ENCODE assay signal across 10 cellular contexts in genomic region chr5:9498541-9499497, GRCh38. TPM values are rescaled to one million over a fixed set of nuclear protein-coding genes. Genes with fewer than 3 reads are reported as not detected.
DNase-seq lines count a peak whose midpoint lies in the region; ATAC-seq, FAIRE-seq and TF ChIP-seq lines count a peak whose summit lies in the region.
"Had no signal": no experiment of that assay in that cellular context is flagged by ENCODE, and none has a peak within 500 bp of the region (broad histone marks: within the 10 kb centered on the region; RNA-seq: fewer than 3 reads in every experiment).

No MANE protein-coding gene starts in this region.

- no peak overlapping the region for H3K27ac Mint-ChIP-seq in activated T-cell treated with anti-CD3 and anti-CD28 coated beads, Interleukin-2, amount 50 U/mL, for 72 hours

- no peak overlapping the region for H3K4me3 ChIP-seq in A549
- H3K4me3 ChIP-seq in choroid plexus epithelial cell (ENCODE audit: low read depth, low read length) = no peak overlapping the region
- H3K4me3 ChIP-seq: SK-N-MC had no signal

- H3K27me3 Mint-ChIP-seq in activated T-cell treated with anti-CD3 and anti-CD28 coated beads, Interleukin-2, amount 50 U/mL, for 72 hours (ENCODE audit: low read depth) = no peaks in the 10 kb centered on the region

- no peaks in the 10 kb centered on the region for H3K9me3 Mint-ChIP-seq in activated T-cell treated with anti-CD3 and anti-CD28 coated beads, Interleukin-2, amount 50 U/mL, for 72 hours

- CTCF ChIA-PET in A549 (lab: Yijun Ruan, JAX) = interaction anchor here (1.3 to 1.7 kb wide), 3 partner anchors 28 to 1570 kb away, joined by 4 to 8 read pairs (median 4); no protein-coding TSS in a partner anchor

- no peak overlapping the region for H3K4me3 Mint-ChIP-seq in activated T-cell treated with anti-CD3 and anti-CD28 coated beads, Interleukin-2, amount 50 U/mL, for 72 hours

- DNase-seq in A549 (ENCODE audit: low read depth in 1 of 2, low spot score in 1 of 2) (peak in 1 of 2 experiments; percentile 21), GM13976 (ENCODE audit: low spot score) (no peak), NCI-H1930 (lab: John Stamatoyannopoulos, UW) (peak; percentile 16 to 58), choroid plexus epithelial cell (ENCODE audit: low read depth) (peak; percentile 67), GOT3 (lab: John Stamatoyannopoulos, UW) (no peak), dermis blood vessel endothelial cell (no peak)
- no peak for DNase-seq in stimulated activated naive CD4-positive, alpha-beta T cell treated with Interleukin-2 at 50 U/mL for 16 hours (lab: John Stamatoyannopoulos, UW)
- DNase-seq in activated T-cell treated with anti-CD3 and anti-CD28 coated beads, Interleukin-2, amount 50 U/mL, for 72 hours = no peak

- TF ChIP-seq RAD21 in A549 (conservative IDR thresholded peaks at IDR 0.05 in 1 of 2, IDR thresholded peaks at IDR 0.05 in 1 of 2) = peak in 1 of 2 experiments; percentile 34; a peak in 2 of 5 replicates

- FAIRE-seq in A549 (lab: Jason Lieb, UNC) = no peak
- FAIRE-seq: GM18507 had no signal

- 19% methylated on average over 14 of the region's 14 CpGs for WGBS in A549 (ENCODE audit: missing lambda C conversion rate)

- H3K9me3 ChIP-seq in A549 = no peaks in the 10 kb centered on the region

- in situ Hi-C loops in GM13976 (cut with MboI; ENCODE audit: low sequenced_read_pairs, unreplicated experiment) = no loop called here

- peak; percentile 54 to 76; a peak in 3 of 6 replicates for ATAC-seq in A549
- no peak for ATAC-seq in activated T-cell treated with anti-CD3 and anti-CD28 coated beads, Interleukin-2, amount 50 U/mL, for 72 hours (replicated peaks in 1 of 2)

- H3K4me1 ChIP-seq in A549 = no peaks in the 10 kb centered on the region

- no peak overlapping the region for H3K27ac ChIP-seq in A549
- H3K27ac ChIP-seq: SK-N-MC had no signal

- no peak for TF ChIP-seq EP300 in A549 (IDR thresholded peaks at IDR 0.05)

- H3K4me2 ChIP-seq in A549 = no peak overlapping the region

- no peaks in the 10 kb centered on the region for H3K4me1 Mint-ChIP-seq in activated T-cell treated with anti-CD3 and anti-CD28 coated beads, Interleukin-2, amount 50 U/mL, for 72 hours (ENCODE audit: low read depth)

- no peaks in the 10 kb centered on the region for H3K36me3 Mint-ChIP-seq in activated T-cell treated with anti-CD3 and anti-CD28 coated beads, Interleukin-2, amount 50 U/mL, for 72 hours (ENCODE audit: insufficient read depth in 2 of 2)

- no peak for TF ChIP-seq POLR2A in A549 (IDR thresholded peaks at IDR 0.05; ENCODE audit: low read length)

- POLR2A ChIA-PET in A549 (lab: Yijun Ruan, JAX) = no interaction called here

- 0 out of 3 replicates have a peak, but pooled peaks have one; percentile 11 for TF ChIP-seq CTCF in A549 (IDR thresholded peaks at IDR 0.05)
- peak; percentile 7 for TF ChIP-seq CTCF in GM13976 (IDR thresholded peaks at IDR 0.05; ENCODE audit: borderline replicate concordance, control extremely low read depth, extremely low read depth, insufficient read depth, missing control alignments)
- TF ChIP-seq CTCF in choroid plexus epithelial cell (conservative IDR thresholded peaks at IDR 0.05; ENCODE audit: low read depth, low read length) = peak; percentile 83

TF ChIP-seq in A549, 52 proteins besides CTCF, POLR2A, EP300 and RAD21:
- TF ChIP-seq CBX2 (IDR thresholded peaks at IDR 0.05; ENCODE audit: borderline replicate concordance, low read depth) (no peak), JUNB (IDR thresholded peaks at IDR 0.05) (no peak), EHMT2 (IDR thresholded peaks at IDR 0.05; ENCODE audit: low read depth) (no peak), SMC3 (IDR thresholded peaks at IDR 0.05) (no peak), TFCP2L1 (CRISPR knock-in tag; IDR thresholded peaks at IDR 0.05) (no peak), MAX (IDR thresholded peaks at IDR 0.05) (no peak), RCOR1 (IDR thresholded peaks at IDR 0.05; ENCODE audit: low read depth, low read length) (no peak), GATA3 (IDR thresholded peaks at IDR 0.05; ENCODE audit: borderline replicate concordance) (no peak), TP53 (CRISPR knock-in tag; IDR thresholded peaks at IDR 0.05) (no peak), JUN (IDR thresholded peaks at IDR 0.05) (no peak), HOXA7 (CRISPR knock-in tag; IDR thresholded peaks at IDR 0.05) (no peak), RARB (CRISPR knock-in tag; IDR thresholded peaks at IDR 0.05) (no peak), ZSCAN20 (CRISPR knock-in tag; IDR thresholded peaks at IDR 0.05) (no peak), BHLHE40 (IDR thresholded peaks at IDR 0.05; ENCODE audit: low read depth, low read length) (no peak)

RNA-seq across cellular contexts. Expression of gene SEMA5A, which starts 47.1 kb away (rescaled TPM):
- polyA plus RNA-seq in A549 (2011; rRNA removed) (under 0.01 TPM in 1 of 2 replicates, not detected in the other), A549 (2017; fragmentation: RNase III; extraction: RNeasy Plus Mini Kit Qiagen cat#74134 plus additional on column Dnase treatment) (not detected in 3 replicates)
- polyA plus RNA-seq in A549 (2012; cell fraction: cytosol; rRNA removed) = not detected in 2 replicates
- under 0.01 TPM in 1 of 2 replicates, not detected in the other for polyA plus RNA-seq in A549 (2012; cell fraction: nucleus; rRNA removed)
- 0.04 and 0.05 TPM in 2 replicates for polyA minus RNA-seq in A549 (2011; rRNA and poly(A)+ RNA removed)
- under 1 TPM; 0.14 to 0.23 TPM for total RNA-seq in activated T-cell treated with anti-CD3 and anti-CD28 coated beads, Interleukin-2, amount 50 U/mL, for 72 hours
- 0.14 and 0.17 TPM in 2 replicates for total RNA-seq in dermis blood vessel endothelial cell

Comparison
In these comparisons a context has a peak if more than half of its experiments do, and no peak if none do; other contexts are left out.
1. ATAC-seq: peak in A549 (2 of 2); none in activated T-cell treated with anti-CD3 and anti-CD28 coated beads, Interleukin-2, amount 50 U/mL, for 72 hours (0 of 2).
2. DNase-seq: peak in NCI-H1930 (2 of 2) and choroid plexus epithelial cell (single experiment); none in GM13976 (single experiment), stimulated activated naive CD4-positive, alpha-beta T cell treated with Interleukin-2 at 50 U/mL for 16 hours (single experiment), activated T-cell treated with anti-CD3 and anti-CD28 coated beads, Interleukin-2, amount 50 U/mL, for 72 hours (0 of 2), GOT3 (single experiment) and dermis blood vessel endothelial cell (single experiment).
3. CTCF ChIP-seq: peak in every context shown above with its lines; median percentile 83 in choroid plexus epithelial cell; 11 in A549; 7 in GM13976.